30 cellular contexts compared by ENCODE assay signal in genomic region chr2:4256351-4256750, GRCh38.
"Had no signal": no experiment of that assay in that cellular context is flagged by ENCODE, and none has a peak within 500 bp of the region (broad histone marks: within the 10 kb centered on the region; RNA-seq: fewer than 3 reads in every experiment).

No MANE protein-coding gene starts in this region.

- H3K4me1 Mint-ChIP-seq: activated CD4-positive, alpha-beta T cell treated with anti-CD3 and anti-CD28 coated beads for 36 hours; activated CD4-positive, alpha-beta T cell treated with anti-CD3 and anti-CD28 coated beads, Interleukin-2, amount 10 ng/mL, durations not matched to agents 24 days and 14 days; activated CD8-positive, alpha-beta memory T cell treated with anti-CD3 and anti-CD28 coated beads, Interleukin-2, amount 10 ng/mL, durations not matched to agents 7 days and 5 days; activated naive CD4-positive, alpha-beta T cell treated with anti-CD3 and anti-CD28 coated beads, Interleukin-2, amount 50 U/mL, for 24 hours; activated naive CD8-positive, alpha-beta T cell treated with anti-CD3 and anti-CD28 coated beads for 36 hours; activated naive CD8-positive, alpha-beta T cell treated with anti-CD3 and anti-CD28 coated beads, Interleukin-2, amount 50 U/mL, for 24 hours had no signal

- H3K36me3 ChIP-seq: adrenal gland, esophagus squamous epithelium, gastroesophageal sphincter had no signal

- H3K9me3 ChIP-seq: adrenal gland, body of pancreas, gastroesophageal sphincter had no signal

- H3K27me3 Mint-ChIP-seq: activated CD4-positive, alpha-beta memory T cell treated with anti-CD3 and anti-CD28 coated beads for 36 hours; activated CD4-positive, alpha-beta T cell treated with anti-CD3 and anti-CD28 coated beads for 36 hours; activated CD4-positive, alpha-beta T cell treated with anti-CD3 and anti-CD28 coated beads, Interleukin-2, amount 10 ng/mL, durations not matched to agents 24 days and 14 days; activated CD8-positive, alpha-beta memory T cell treated with anti-CD3 and anti-CD28 coated beads, Interleukin-2, amount 10 ng/mL, durations not matched to agents 7 days and 5 days; activated naive CD4-positive, alpha-beta T cell treated with anti-CD3 and anti-CD28 coated beads, Interleukin-2, amount 50 U/mL, for 24 hours; activated naive CD8-positive, alpha-beta T cell treated with anti-CD3 and anti-CD28 coated beads for 36 hours; activated naive CD8-positive, alpha-beta T cell treated with anti-CD3 and anti-CD28 coated beads, Interleukin-2, amount 50 U/mL, for 24 hours had no signal

- H3K9me3 Mint-ChIP-seq: activated CD4-positive, alpha-beta T cell treated with anti-CD3 and anti-CD28 coated beads, Interleukin-2, amount 10 ng/mL, durations not matched to agents 24 days and 14 days; activated naive CD4-positive, alpha-beta T cell treated with anti-CD3 and anti-CD28 coated beads for 36 hours; activated naive CD4-positive, alpha-beta T cell treated with anti-CD3 and anti-CD28 coated beads, Interleukin-2, amount 50 U/mL, for 24 hours; activated T-helper 1 cell treated with anti-CD3 and anti-CD28 coated beads, Interleukin-12 subunit alpha, Interleukin-12 subunit beta, Interleukin-2, Interleukin-4 antibody, amounts not matched to agents 30 ng/mL and 10 ng/mL and 1 ng/mL, durations not matched to agents 14 hours and 24 hours and 36 hours had no signal

- DNase-seq: activated CD4-positive, alpha-beta memory T cell treated with anti-CD3 and anti-CD28 coated beads for 36 hours; activated CD4-positive, alpha-beta T cell treated with anti-CD3 and anti-CD28 coated beads for 36 hours; activated CD4-positive, alpha-beta T cell treated with anti-CD3 and anti-CD28 coated beads, Interleukin-2, amount 10 ng/mL, durations not matched to agents 24 days and 14 days; activated CD4-positive, CD25-positive, alpha-beta regulatory T cell; activated CD4-positive, CD25-positive, alpha-beta regulatory T cell treated with anti-CD3 and anti-CD28 coated beads, Interleukin-2, amount 50 U/mL, for 72 hours; activated CD8-positive, alpha-beta memory T cell treated with anti-CD3 and anti-CD28 coated beads, Interleukin-2, amount 10 ng/mL, durations not matched to agents 7 days and 5 days; activated CD8-positive, alpha-beta memory T cell treated with anti-CD3 and anti-CD28 coated beads, Interleukin-2, amount 50 U/mL, for 4 hours; activated CD8-positive, alpha-beta T cell treated with anti-CD3 and anti-CD28 coated beads, Interleukin-2, amount 10 ng/mL, durations not matched to agents 7 days and 5 days; activated effector memory CD4-positive, alpha-beta T cell treated with anti-CD3 and anti-CD28 coated beads, Interleukin-2, amount 50 U/mL, for 16 hours; activated naive CD4-positive, alpha-beta T cell treated with anti-CD3 and anti-CD28 coated beads for 36 hours; activated naive CD8-positive, alpha-beta T cell treated with anti-CD3 and anti-CD28 coated beads for 36 hours; activated naive CD8-positive, alpha-beta T cell treated with anti-CD3 and anti-CD28 coated beads, Interleukin-2, amount 50 U/mL, for 24 hours; activated T-cell treated with anti-CD3 and anti-CD28 coated beads, Interleukin-2, amount 50 U/mL, for 1 hour; activated T-cell treated with anti-CD3 and anti-CD28 coated beads, Interleukin-2, amount 50 U/mL, for 48 hours; adrenal gland; amygdala; aorta; body of pancreas; caudate nucleus; cortex of kidney; dermis blood vessel endothelial cell; effector CD8-positive, alpha-beta T cell; esophagus squamous epithelium; foreskin melanocyte; T-helper 2 cell had no signal

- H3K4me3 Mint-ChIP-seq: activated CD4-positive, alpha-beta memory T cell treated with anti-CD3 and anti-CD28 coated beads for 36 hours; activated CD4-positive, alpha-beta T cell treated with anti-CD3 and anti-CD28 coated beads for 36 hours; activated CD4-positive, alpha-beta T cell treated with anti-CD3 and anti-CD28 coated beads, Interleukin-2, amount 10 ng/mL, durations not matched to agents 24 days and 14 days; activated CD8-positive, alpha-beta memory T cell treated with anti-CD3 and anti-CD28 coated beads, Interleukin-2, amount 10 ng/mL, durations not matched to agents 7 days and 5 days; activated CD8-positive, alpha-beta T cell treated with anti-CD3 and anti-CD28 coated beads, Interleukin-2, amount 10 ng/mL, durations not matched to agents 7 days and 5 days; activated naive CD4-positive, alpha-beta T cell treated with anti-CD3 and anti-CD28 coated beads for 36 hours; activated naive CD4-positive, alpha-beta T cell treated with anti-CD3 and anti-CD28 coated beads, Interleukin-2, amount 50 U/mL, for 24 hours; activated naive CD8-positive, alpha-beta T cell treated with anti-CD3 and anti-CD28 coated beads for 36 hours; activated naive CD8-positive, alpha-beta T cell treated with anti-CD3 and anti-CD28 coated beads, Interleukin-2, amount 50 U/mL, for 24 hours; activated T-helper 1 cell treated with anti-CD3 and anti-CD28 coated beads, Interleukin-12 subunit alpha, Interleukin-12 subunit beta, Interleukin-2, Interleukin-4 antibody, amounts not matched to agents 30 ng/mL and 10 ng/mL and 1 ng/mL, durations not matched to agents 14 hours and 24 hours and 36 hours had no signal

- H3K4me1 ChIP-seq: adrenal gland, body of pancreas, esophagus squamous epithelium, gastroesophageal sphincter had no signal

- H3K27ac ChIP-seq: adrenal gland, body of pancreas, epithelial cell of prostate, esophagus squamous epithelium, gastroesophageal sphincter had no signal

- H3K27ac Mint-ChIP-seq: activated CD4-positive, alpha-beta memory T cell treated with anti-CD3 and anti-CD28 coated beads for 36 hours; activated CD4-positive, alpha-beta T cell treated with anti-CD3 and anti-CD28 coated beads for 36 hours; activated CD4-positive, alpha-beta T cell treated with anti-CD3 and anti-CD28 coated beads, Interleukin-2, amount 10 ng/mL, durations not matched to agents 24 days and 14 days; activated CD8-positive, alpha-beta memory T cell treated with anti-CD3 and anti-CD28 coated beads, Interleukin-2, amount 10 ng/mL, durations not matched to agents 7 days and 5 days; activated CD8-positive, alpha-beta T cell treated with anti-CD3 and anti-CD28 coated beads, Interleukin-2, amount 10 ng/mL, durations not matched to agents 7 days and 5 days; activated naive CD4-positive, alpha-beta T cell treated with anti-CD3 and anti-CD28 coated beads for 36 hours; activated naive CD4-positive, alpha-beta T cell treated with anti-CD3 and anti-CD28 coated beads, Interleukin-2, amount 50 U/mL, for 24 hours; activated naive CD8-positive, alpha-beta T cell treated with anti-CD3 and anti-CD28 coated beads for 36 hours; activated naive CD8-positive, alpha-beta T cell treated with anti-CD3 and anti-CD28 coated beads, Interleukin-2, amount 50 U/mL, for 24 hours; activated T-helper 1 cell treated with anti-CD3 and anti-CD28 coated beads, Interleukin-12 subunit alpha, Interleukin-12 subunit beta, Interleukin-2, Interleukin-4 antibody, amounts not matched to agents 30 ng/mL and 10 ng/mL and 1 ng/mL, durations not matched to agents 14 hours and 24 hours and 36 hours; activated T-helper 2 cell treated with anti-CD3 and anti-CD28 coated beads, Interferon-gamma antibody, Interleukin-2, Interleukin-4, amounts not matched to agents 10 μg/mL and 5 μg/mL and 100 μg/mL, durations not matched to agents 14 hours and 24 hours and 36 hours had no signal

- H3K36me3 Mint-ChIP-seq: activated CD4-positive, alpha-beta memory T cell treated with anti-CD3 and anti-CD28 coated beads for 36 hours; activated CD8-positive, alpha-beta memory T cell treated with anti-CD3 and anti-CD28 coated beads, Interleukin-2, amount 10 ng/mL, durations not matched to agents 7 days and 5 days; activated naive CD4-positive, alpha-beta T cell treated with anti-CD3 and anti-CD28 coated beads, Interleukin-2, amount 50 U/mL, for 24 hours; activated naive CD8-positive, alpha-beta T cell treated with anti-CD3 and anti-CD28 coated beads for 36 hours had no signal

- H3K4me3 ChIP-seq: adrenal gland, body of pancreas, esophagus squamous epithelium, gastroesophageal sphincter had no signal

- H3K27me3 ChIP-seq: adrenal gland, body of pancreas, esophagus squamous epithelium had no signal

- ATAC-seq: activated CD4-positive, alpha-beta T cell treated with anti-CD3 and anti-CD28 coated beads for 36 hours; activated CD8-positive, alpha-beta memory T cell treated with anti-CD3 and anti-CD28 coated beads, Interleukin-2, amount 10 ng/mL, durations not matched to agents 7 days and 5 days; activated CD8-positive, alpha-beta T cell treated with anti-CD3 and anti-CD28 coated beads, Interleukin-2, amount 10 ng/mL, durations not matched to agents 7 days and 5 days; activated naive CD8-positive, alpha-beta T cell treated with anti-CD3 and anti-CD28 coated beads, Interleukin-2, amount 50 U/mL, for 24 hours; body of pancreas; gastroesophageal sphincter had no signal
